Comparison of ENCODE assay signal across 10 cellular contexts in genomic region chr4:15955670-15956069, GRCh38. TPM values are rescaled to one million over a fixed set of nuclear protein-coding genes. Genes with fewer than 3 reads are reported as not detected.
DNase-seq lines count a peak whose midpoint lies in the region; ATAC-seq and TF ChIP-seq lines count a peak whose summit lies in the region.
"Had no signal": no experiment of that assay in that cellular context is flagged by ENCODE, and none has a peak within 500 bp of the region (broad histone marks: within the 10 kb centered on the region; RNA-seq: fewer than 3 reads in every experiment).

No MANE protein-coding gene starts in this region.

- no peaks in the 10 kb centered on the region for H3K4me1 ChIP-seq in testis

- CTCF ChIA-PET in RWPE1 (lab: Yijun Ruan, JAX) = interaction anchor here (0.6 to 2.2 kb wide), 12 partner anchors 9 to 304 kb away, joined by 3 to 36 read pairs (median 4); no protein-coding TSS in a partner anchor

- H3K27me3 ChIP-seq in testis = no peaks in the 10 kb centered on the region
- H3K27me3 ChIP-seq: cardiac muscle cell had no signal

- POLR2A ChIA-PET in RWPE1 (lab: Yijun Ruan, JAX; ENCODE audit: low non-redundant PET) = interaction anchor here (0.5 to 0.6 kb wide), 2 partner anchors 17 to 193 kb away, joined by 3 read pairs; partner anchors contain the start of gene FGFBP1

- WGBS in testis, 2 donors = 88 to 100% methylated on average over 2 to 3 of the region's 3 CpGs

- peak; percentile 8 for ATAC-seq in GM18502 (IDR thresholded peaks at IDR 0.05; ENCODE audit: poor library complexity, unreplicated experiment)
- ATAC-seq in HG03457 (IDR thresholded peaks at IDR 0.05; ENCODE audit: unreplicated experiment) = no peak
- ATAC-seq in GM18870 (IDR thresholded peaks at IDR 0.05; ENCODE audit: unreplicated experiment) = no peak

- H3K36me3 ChIP-seq in testis (ENCODE audit: low read depth, missing control alignments) = no peaks in the 10 kb centered on the region
- H3K36me3 ChIP-seq: cardiac muscle cell had no signal

- H3K9me3 ChIP-seq in testis = no peaks in the 10 kb centered on the region

- no peak for TF ChIP-seq CTCF in RWPE1 (conservative IDR thresholded peaks at IDR 0.05; ENCODE audit: low read depth)
- TF ChIP-seq CTCF in fibroblast of pulmonary artery (IDR thresholded peaks at IDR 0.05; ENCODE audit: low read length, missing control alignments) = peak; percentile 33
- TF ChIP-seq CTCF in testis (IDR thresholded peaks at IDR 0.05) = no peak

- intact Hi-C loops in testis (cut with DNase I; ENCODE audit: low total_unique reads) = no loop called here

- peak overlapping the region; percentile 8; the same call in 1 of the 2 replicates for H3K27ac ChIP-seq in RWPE1
- H3K27ac ChIP-seq in testis = no peak overlapping the region
- H3K27ac ChIP-seq: cardiac muscle cell had no signal

- no peak for TF ChIP-seq POLR2A in testis (IDR thresholded peaks at IDR 0.05)

- H3K4me3 ChIP-seq in fibroblast of pulmonary artery (replicated peaks; ENCODE audit: low read depth, low read length) (no peak overlapping the region), testis (no peak overlapping the region)
- H3K4me3 ChIP-seq: cardiac muscle cell had no signal

- DNase-seq in AG08396 (ENCODE audit: low spot score) (peak; percentile 14), RWPE1 (ENCODE audit: low spot score) (no peak), fibroblast of pulmonary artery (ENCODE audit: low read depth) (peak; percentile 23), middle frontal gyrus (ENCODE audit: extremely low spot score, low spot score) (no peak), testis (no peak)

RNA-seq across cellular contexts. Expression of gene FGFBP2, which starts 7.3 kb away (rescaled TPM):
- total RNA-seq in testis = 100 to 1,000 TPM in 1 of 2 donors, 10 to 100 TPM in 1; 19.4 to 139 TPM
- polyA plus RNA-seq in testis (ENCODE audit: insufficient read depth, low read depth, low replicate concordance) = 20.3 TPM
- total RNA-seq: cardiac muscle cell had no signal
- polyA plus RNA-seq: cardiac muscle cell had no signal

RNA-seq across cellular contexts. Expression of gene FGFBP1, which starts 17.1 kb away (rescaled TPM):
- not detected for total RNA-seq in testis
- 1.1 TPM for polyA plus RNA-seq in testis (ENCODE audit: insufficient read depth, low read depth, low replicate concordance)
- total RNA-seq: activated B cell treated with CpG ODN at 0.5 μM for 24 hours, cardiac muscle cell had no signal
- polyA plus RNA-seq: cardiac muscle cell had no signal

Comparison
In these comparisons a context has a peak if more than half of its experiments do, and no peak if none do; other contexts are left out.
1. DNase-seq: peak in AG08396 (single experiment) and fibroblast of pulmonary artery (single experiment); none in RWPE1 (single experiment), middle frontal gyrus (single experiment) and testis (single experiment).